Comparison of ENCODE assay signal across 1 cellular context in genomic region chr6:13574149-13574570, GRCh38.
TF ChIP-seq lines count a peak whose summit lies in the region.

No MANE protein-coding gene starts in this region.

TF ChIP-seq in HEK293, 187 proteins besides CTCF, POLR2A, EP300 and RAD21 (continued from another document):
- TF ChIP-seq MYNN (tag by site-specific recombination; IDR thresholded peaks at IDR 0.05; ENCODE audit: borderline replicate concordance), result no peak
- TF ChIP-seq ZSCAN16 (tag by site-specific recombination; IDR thresholded peaks at IDR 0.05), result no peak
- no peak for TF ChIP-seq ZNF548 (tag by site-specific recombination; IDR thresholded peaks at IDR 0.05)
- no peak for TF ChIP-seq AEBP2 (tag by site-specific recombination; IDR thresholded peaks at IDR 0.05; ENCODE audit: borderline replicate concordance)
- no peak for TF ChIP-seq OSR2 (tag by site-specific recombination; IDR thresholded peaks at IDR 0.05)
- no peak for TF ChIP-seq ZNF239 (tag by site-specific recombination; IDR thresholded peaks at IDR 0.05)
- no peak for TF ChIP-seq ZNF677 (tag by site-specific recombination; IDR thresholded peaks at IDR 0.05)
- no peak for TF ChIP-seq SETDB1 (IDR thresholded peaks at IDR 0.05; ENCODE audit: insufficient read length, low read length)
